Comparison of ENCODE assay signal across 22 cellular contexts in genomic region chrX:67587946-67588624, GRCh38. TPM values are rescaled to one million over a fixed set of nuclear protein-coding genes. Genes with fewer than 3 reads are reported as not detected.
DNase-seq lines count a peak whose midpoint lies in the region; ATAC-seq, FAIRE-seq and TF ChIP-seq lines count a peak whose summit lies in the region.
"Had no signal": no experiment of that assay in that cellular context is flagged by ENCODE, and none has a peak within 500 bp of the region (broad histone marks: within the 10 kb centered on the region; RNA-seq: fewer than 3 reads in every experiment).

No MANE protein-coding gene starts in this region.

- no peak for FAIRE-seq in GM12892 (lab: Jason Lieb, UNC)

- TF ChIP-seq POLR2A in gastrocnemius medialis (IDR thresholded peaks at IDR 0.05) (no peak), GM12892 (IDR thresholded peaks at IDR 0.05; ENCODE audit: low read depth, low read length) (no peak), upper lobe of left lung (IDR thresholded peaks at IDR 0.05) (no peak)

- no peaks in the 10 kb centered on the region for H3K36me3 ChIP-seq in gastrocnemius medialis
- H3K36me3 ChIP-seq in upper lobe of left lung, result no peaks in the 10 kb centered on the region
- H3K36me3 ChIP-seq: brain microvascular endothelial cell, tibial nerve had no signal

- no peak overlapping the region for H3K4me3 Mint-ChIP-seq in CD4-positive, alpha-beta T cell
- H3K4me3 Mint-ChIP-seq: dendritic cell treated with granulocyte-macrophage colony-stimulating factor and Interleukin-4, amounts not matched to agents 40 ng/mL and 50 ng/mL, for 4 days; memory B cell; naive thymus-derived CD4-positive, alpha-beta T cell had no signal

- POLR2A ChIA-PET in CD4-positive, alpha-beta T cell (lab: Charles Lee), result no interaction called here

- H3K27ac Mint-ChIP-seq in CD4-positive, alpha-beta T cell, result no peak overlapping the region
- H3K27ac Mint-ChIP-seq: dendritic cell treated with granulocyte-macrophage colony-stimulating factor and Interleukin-4, amounts not matched to agents 40 ng/mL and 50 ng/mL, for 4 days; memory B cell; naive thymus-derived CD4-positive, alpha-beta T cell had no signal

- no peak for TF ChIP-seq EP300 in upper lobe of left lung (IDR thresholded peaks at IDR 0.05)

- intact Hi-C loops in gastrocnemius medialis (cut with DNase I; ENCODE audit: low total_unique reads), result no loop called here
- intact Hi-C loops in CD4-positive, alpha-beta T cell (cut with DNase I, micrococcal nuclease), result no loop called here

- H3K4me1 Mint-ChIP-seq in CD4-positive, alpha-beta T cell (ENCODE audit: low read depth), result no peaks in the 10 kb centered on the region
- H3K4me1 Mint-ChIP-seq: memory B cell; naive thymus-derived CD4-positive, alpha-beta T cell had no signal

- no peaks in the 10 kb centered on the region for H3K9me3 Mint-ChIP-seq in CD4-positive, alpha-beta T cell
- H3K9me3 Mint-ChIP-seq: dendritic cell treated with granulocyte-macrophage colony-stimulating factor and Interleukin-4, amounts not matched to agents 40 ng/mL and 50 ng/mL, for 4 days had no signal

- WGBS in upper lobe of left lung, 2 donors, result 29 to 69% methylated on average over 1 to 3 of the region's 3 CpGs

- H3K27me3 ChIP-seq in foreskin keratinocyte (no peaks in the 10 kb centered on the region), gastrocnemius medialis (peaks cover 0 to 3% (median 0%) of the 10 kb centered on the region in 3 donors), upper lobe of left lung (no peaks in the 10 kb centered on the region)
- H3K27me3 ChIP-seq in CD4-positive, alpha-beta T cell (ENCODE audit: control insufficient read depth, insufficient read depth, low read length), result no peaks in the 10 kb centered on the region
- H3K27me3 ChIP-seq: brain microvascular endothelial cell, tibial nerve had no signal

- ATAC-seq in foreskin keratinocyte (peak; percentile 72), gastrocnemius medialis (peak in 1 of 2 donors; percentile 65), upper lobe of left lung (ENCODE audit: low FRiP score in 2 of 2) (no peak)
- no peak for ATAC-seq in CD4-positive, alpha-beta T cell (ENCODE audit: poor library complexity)
- ATAC-seq: naive thymus-derived CD4-positive, alpha-beta T cell had no signal

- H3K4me3 ChIP-seq in gastrocnemius medialis, result no peak overlapping the region
- H3K4me3 ChIP-seq in upper lobe of left lung, result no peak overlapping the region
- H3K4me3 ChIP-seq: tibial nerve had no signal

- H3K27ac ChIP-seq in foreskin keratinocyte, result no peak overlapping the region
- H3K27ac ChIP-seq in gastrocnemius medialis, result no peak overlapping the region
- H3K27ac ChIP-seq in CD4-positive, alpha-beta T cell (ENCODE audit: low read depth, low read length), result no peak overlapping the region
- H3K27ac ChIP-seq in upper lobe of left lung, result no peak overlapping the region
- H3K27ac ChIP-seq: brain microvascular endothelial cell, tibial nerve, VCaP had no signal

- H3K9me3 ChIP-seq in gastrocnemius medialis (no peaks in the 10 kb centered on the region), upper lobe of left lung (no peaks in the 10 kb centered on the region)
- no peaks in the 10 kb centered on the region for H3K9me3 ChIP-seq in CD4-positive, alpha-beta T cell (ENCODE audit: control insufficient read depth, low read length)
- H3K9me3 ChIP-seq: tibial nerve had no signal

- CTCF ChIA-PET in CD4-positive, alpha-beta T cell (lab: Charles Lee), result no interaction called here

- DNase-seq in AG20443 (ENCODE audit: low spot score) (peak; percentile 7), T1000 (lab: John Stamatoyannopoulos, UW) (peak; percentile 6), foreskin keratinocyte (peak in 1 of 2 donors; percentile 20), gastrocnemius medialis (peak; percentile 5 to 23), NCI-H2107 treated with DMSO at 0.1 percent for 48 hours (lab: John Stamatoyannopoulos, UW; ENCODE audit: unreplicated experiment) (no peak), GM12892 (ENCODE audit: insufficient read length) (no peak), upper lobe of left lung (no peak)
- no peak for DNase-seq in CD4-positive, alpha-beta T cell
- DNase-seq: activated CD4-positive, alpha-beta T cell treated with anti-CD3 and anti-CD28 coated beads, Interleukin-2, amount 50 U/mL, for 4 hours; activated naive CD4-positive, alpha-beta T cell treated with Interleukin-2 at 50 U/mL for 16 hours; brain microvascular endothelial cell; H7; IMR-90; naive thymus-derived CD4-positive, alpha-beta T cell; NCI-H187; NCI-H510A treated with DMSO at 0.1 percent for 48 hours; SHP77 had no signal

- H3K4me1 ChIP-seq in foreskin keratinocyte (no peaks in the 10 kb centered on the region), gastrocnemius medialis (peaks cover 0 to 4% of the 10 kb centered on the region in 2 donors), upper lobe of left lung (no peaks in the 10 kb centered on the region)
- H3K4me1 ChIP-seq: tibial nerve had no signal

- TF ChIP-seq CTCF in foreskin keratinocyte (conservative IDR thresholded peaks at IDR 0.05) (no peak), gastrocnemius medialis (IDR thresholded peaks at IDR 0.05 in 4 of 5, conservative IDR thresholded peaks at IDR 0.05 in 1 of 5) (no peak), upper lobe of left lung (IDR thresholded peaks at IDR 0.05) (no peak)
- no peak for TF ChIP-seq CTCF in CD4-positive, alpha-beta T cell (IDR thresholded peaks at IDR 0.05)

- H3K27me3 Mint-ChIP-seq in CD4-positive, alpha-beta T cell, result no peaks in the 10 kb centered on the region
- H3K27me3 Mint-ChIP-seq: dendritic cell treated with granulocyte-macrophage colony-stimulating factor and Interleukin-4, amounts not matched to agents 40 ng/mL and 50 ng/mL, for 4 days; memory B cell; naive thymus-derived CD4-positive, alpha-beta T cell had no signal

- in situ Hi-C loops in gastrocnemius medialis (cut with MboI; ENCODE audit: low sequenced_read_pairs in 4 of 4), result no loop called here

- H3K36me3 Mint-ChIP-seq in CD4-positive, alpha-beta T cell (ENCODE audit: low read depth), result no peaks in the 10 kb centered on the region
- H3K36me3 Mint-ChIP-seq: memory B cell; naive thymus-derived CD4-positive, alpha-beta T cell had no signal

RNA-seq across cellular contexts. Expression of gene AR, which starts 44.3 kb away (rescaled TPM):
- total RNA-seq in foreskin keratinocyte, result 0.03 and 0.04 TPM in 2 replicates
- not detected in 2 replicates for polyA plus RNA-seq in foreskin keratinocyte
- total RNA-seq in gastrocnemius medialis, result 1 to 10 TPM; 6.8 to 9.9 (median 8.2) TPM
- total RNA-seq in CD4-positive, alpha-beta T cell, result not detected
- polyA plus RNA-seq in GM12892 (2012; ENCODE audit: missing spikeins), result not detected
- 1 to 10 TPM; 2.0 to 5.8 (median 2.6) TPM for total RNA-seq in upper lobe of left lung
- total RNA-seq: T-helper 1 cell treated with Interleukin-12 subunit alpha and Interleukin-12 subunit beta and Interleukin-4 antibody, amounts not matched to agents 30 ng/mL and 1 ng/mL, for 36 hours had no signal
- polyA plus RNA-seq: naive thymus-derived CD4-positive, alpha-beta T cell had no signal

Comparison
In these comparisons a context has a peak if more than half of its experiments do, and no peak if none do; other contexts are left out.
1. DNase-seq: peak in AG20443 (single experiment), T1000 (single experiment) and gastrocnemius medialis (2 of 2); none in CD4-positive, alpha-beta T cell (0 of 10), NCI-H2107 treated with DMSO at 0.1 percent for 48 hours (single experiment), GM12892 (single experiment) and upper lobe of left lung (0 of 2).